ENCODE assay signal across 34 cellular contexts in the genomic region with DNA sequence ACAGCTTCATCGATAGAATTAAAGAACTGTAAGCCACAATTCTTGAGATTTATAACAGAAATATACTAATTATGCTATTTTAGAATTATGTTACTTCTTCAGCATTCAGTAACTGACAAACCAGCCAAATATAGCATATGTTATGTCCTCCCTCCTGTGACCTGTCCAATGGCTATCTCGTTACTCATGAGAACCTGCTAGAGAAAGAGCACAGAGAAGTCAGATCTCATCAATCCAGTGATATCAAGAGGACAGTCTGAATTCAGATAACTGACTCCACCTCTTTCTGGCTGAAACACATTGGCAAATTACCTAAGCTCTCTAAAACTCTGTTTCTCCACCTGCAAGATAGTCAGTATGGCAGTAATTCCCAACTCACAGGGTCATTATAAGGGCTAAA.
"Had no signal": no experiment of that assay in that cellular context is flagged by ENCODE, and none has a peak within 500 bp of the region (broad histone marks: within the 10 kb centered on the region; RNA-seq: fewer than 3 reads in every experiment).

No MANE protein-coding gene starts in this region.

- H3K4me3 Mint-ChIP-seq: activated B cell treated with CpG ODN at 0.5 μM for 24 hours; activated CD4-positive, alpha-beta memory T cell treated with anti-CD3 and anti-CD28 coated beads for 36 hours; activated CD4-positive, alpha-beta T cell treated with anti-CD3 and anti-CD28 coated beads, Interleukin-2, amount 10 ng/mL, durations not matched to agents 24 days and 14 days; activated CD8-positive, alpha-beta T cell treated with anti-CD3 and anti-CD28 coated beads for 36 hours; activated naive CD4-positive, alpha-beta T cell treated with anti-CD3 and anti-CD28 coated beads for 36 hours; activated naive CD8-positive, alpha-beta T cell treated with anti-CD3 and anti-CD28 coated beads for 36 hours; activated T-cell treated with anti-CD3 and anti-CD28 coated beads, Interleukin-2, amount 50 U/mL, for 4 hours; activated T-cell treated with anti-CD3 and anti-CD28 coated beads, Interleukin-2, amount 50 U/mL, for 72 hours; activated T-helper 1 cell treated with anti-CD3 and anti-CD28 coated beads, Interleukin-12 subunit alpha, Interleukin-12 subunit beta, Interleukin-2, Interleukin-4 antibody, amounts not matched to agents 30 ng/mL and 10 ng/mL and 1 ng/mL, durations not matched to agents 14 hours and 24 hours and 36 hours; activated T-helper 17 cell treated with anti-CD3 and anti-CD28 coated beads, Interleukin-2, amount 50 U/mL, for 72 hours; T-helper 1 cell treated with Interleukin-12 subunit alpha and Interleukin-12 subunit beta and Interleukin-4 antibody, amounts not matched to agents 30 μg/mL and 1 μg/mL, for 36 hours; T-helper 2 cell treated with Interferon-gamma antibody and Interleukin-4, amounts not matched to agents 5 μg/mL and 100 μg/mL, for 36 hours had no signal

- H3K36me3 Mint-ChIP-seq: activated CD4-positive, alpha-beta memory T cell treated with anti-CD3 and anti-CD28 coated beads for 36 hours; activated naive CD4-positive, alpha-beta T cell treated with anti-CD3 and anti-CD28 coated beads, Interleukin-2, amount 50 U/mL, for 72 hours; activated naive CD8-positive, alpha-beta T cell treated with anti-CD3 and anti-CD28 coated beads for 36 hours had no signal

- DNase-seq: activated B cell treated with CpG ODN at 0.5 μM for 24 hours; activated CD4-positive, alpha-beta memory T cell treated with anti-CD3 and anti-CD28 coated beads for 36 hours; activated CD4-positive, alpha-beta T cell treated with anti-CD3 and anti-CD28 coated beads for 4 hours; activated CD4-positive, alpha-beta T cell treated with anti-CD3 and anti-CD28 coated beads, Interleukin-2, amount 10 ng/mL, durations not matched to agents 24 days and 14 days; activated CD4-positive, alpha-beta T cell treated with anti-CD3 and anti-CD28 coated beads, Interleukin-2, amount 50 U/mL, for 1 hour; activated CD4-positive, alpha-beta T cell treated with anti-CD3 and anti-CD28 coated beads, Interleukin-2, amount 50 U/mL, for 4 hours; activated CD4-positive, CD25-positive, alpha-beta regulatory T cell treated with anti-CD3 and anti-CD28 coated beads, Interleukin-2, amount 50 U/mL, for 72 hours; activated CD8-positive, alpha-beta memory T cell treated with anti-CD3 and anti-CD28 coated beads, Interleukin-2, amount 50 U/mL, for 4 hours; activated CD8-positive, alpha-beta T cell treated with anti-CD3 and anti-CD28 coated beads for 36 hours; activated effector memory CD4-positive, alpha-beta T cell treated with anti-CD3 and anti-CD28 coated beads, Interleukin-2, amount 50 U/mL, for 16 hours; activated gamma-delta T cell treated with Interleukin-2 at 50 U/mL for 16 hours; activated naive CD4-positive, alpha-beta T cell; activated naive CD4-positive, alpha-beta T cell treated with anti-CD3 and anti-CD28 coated beads for 36 hours; activated naive CD4-positive, alpha-beta T cell treated with anti-CD3 and anti-CD28 coated beads, Interleukin-2, amount 50 U/mL, for 16 hours; activated naive CD8-positive, alpha-beta T cell treated with anti-CD3 and anti-CD28 coated beads for 36 hours; activated T-cell treated with anti-CD3 and anti-CD28 coated beads for 4 hours; activated T-cell treated with anti-CD3 and anti-CD28 coated beads, Interleukin-2, amount 50 U/mL, for 1 hour; activated T-cell treated with anti-CD3 and anti-CD28 coated beads, Interleukin-2, amount 50 U/mL, for 4 hours; activated T-cell treated with anti-CD3 and anti-CD28 coated beads, Interleukin-2, amount 50 U/mL, for 72 hours; adrenal gland; amniotic stem cell; aorta; body of pancreas; brain microvascular endothelial cell; central memory CD4-positive, alpha-beta T cell; cerebellar nuclear complex; T-helper 1 cell; T-helper 2 cell; T-helper 9 cell had no signal

- H3K9me3 Mint-ChIP-seq: activated B cell treated with CpG ODN at 0.5 μM for 24 hours; activated CD4-positive, alpha-beta memory T cell treated with anti-CD3 and anti-CD28 coated beads for 36 hours; activated CD8-positive, alpha-beta T cell treated with anti-CD3 and anti-CD28 coated beads for 36 hours; activated naive CD4-positive, alpha-beta T cell treated with anti-CD3 and anti-CD28 coated beads for 36 hours; activated naive CD4-positive, alpha-beta T cell treated with anti-CD3 and anti-CD28 coated beads, Interleukin-2, amount 50 U/mL, for 72 hours; activated T-cell treated with anti-CD3 and anti-CD28 coated beads, Interleukin-2, amount 50 U/mL, for 4 hours; activated T-cell treated with anti-CD3 and anti-CD28 coated beads, Interleukin-2, amount 50 U/mL, for 72 hours; activated T-helper 17 cell treated with anti-CD3 and anti-CD28 coated beads, Interleukin-2, amount 50 U/mL, for 72 hours; T-helper 2 cell treated with Interferon-gamma antibody and Interleukin-4, amounts not matched to agents 5 μg/mL and 100 μg/mL, for 36 hours had no signal

- H3K27me3 Mint-ChIP-seq: activated B cell treated with CpG ODN at 0.5 μM for 24 hours; activated CD4-positive, alpha-beta T cell treated with anti-CD3 and anti-CD28 coated beads, Interleukin-2, amount 10 ng/mL, durations not matched to agents 24 days and 14 days had no signal

- H3K4me1 Mint-ChIP-seq: activated B cell treated with CpG ODN at 0.5 μM for 24 hours; activated naive CD8-positive, alpha-beta T cell treated with anti-CD3 and anti-CD28 coated beads for 36 hours had no signal

- H3K27ac Mint-ChIP-seq: activated B cell treated with CpG ODN at 0.5 μM for 24 hours; activated CD4-positive, alpha-beta memory T cell treated with anti-CD3 and anti-CD28 coated beads for 36 hours; activated CD4-positive, alpha-beta T cell treated with anti-CD3 and anti-CD28 coated beads, Interleukin-2, amount 10 ng/mL, durations not matched to agents 24 days and 14 days; activated CD8-positive, alpha-beta T cell treated with anti-CD3 and anti-CD28 coated beads for 36 hours; activated naive CD4-positive, alpha-beta T cell treated with anti-CD3 and anti-CD28 coated beads for 36 hours; activated naive CD4-positive, alpha-beta T cell treated with anti-CD3 and anti-CD28 coated beads, Interleukin-2, amount 50 U/mL, for 72 hours; activated naive CD8-positive, alpha-beta T cell treated with anti-CD3 and anti-CD28 coated beads for 36 hours; activated T-cell treated with anti-CD3 and anti-CD28 coated beads, Interleukin-2, amount 50 U/mL, for 72 hours; activated T-helper 1 cell treated with anti-CD3 and anti-CD28 coated beads, Interleukin-12 subunit alpha, Interleukin-12 subunit beta, Interleukin-2, Interleukin-4 antibody, amounts not matched to agents 30 ng/mL and 10 ng/mL and 1 ng/mL, durations not matched to agents 14 hours and 24 hours and 36 hours; activated T-helper 17 cell treated with anti-CD3 and anti-CD28 coated beads, Interleukin-2, amount 50 U/mL, for 72 hours; T-helper 1 cell treated with Interleukin-12 subunit alpha and Interleukin-12 subunit beta and Interleukin-4 antibody, amounts not matched to agents 30 μg/mL and 1 μg/mL, for 36 hours; T-helper 2 cell treated with Interferon-gamma antibody and Interleukin-4, amounts not matched to agents 5 μg/mL and 100 μg/mL, for 36 hours had no signal
